3 cellular contexts compared by ENCODE assay signal in the genomic region with DNA sequence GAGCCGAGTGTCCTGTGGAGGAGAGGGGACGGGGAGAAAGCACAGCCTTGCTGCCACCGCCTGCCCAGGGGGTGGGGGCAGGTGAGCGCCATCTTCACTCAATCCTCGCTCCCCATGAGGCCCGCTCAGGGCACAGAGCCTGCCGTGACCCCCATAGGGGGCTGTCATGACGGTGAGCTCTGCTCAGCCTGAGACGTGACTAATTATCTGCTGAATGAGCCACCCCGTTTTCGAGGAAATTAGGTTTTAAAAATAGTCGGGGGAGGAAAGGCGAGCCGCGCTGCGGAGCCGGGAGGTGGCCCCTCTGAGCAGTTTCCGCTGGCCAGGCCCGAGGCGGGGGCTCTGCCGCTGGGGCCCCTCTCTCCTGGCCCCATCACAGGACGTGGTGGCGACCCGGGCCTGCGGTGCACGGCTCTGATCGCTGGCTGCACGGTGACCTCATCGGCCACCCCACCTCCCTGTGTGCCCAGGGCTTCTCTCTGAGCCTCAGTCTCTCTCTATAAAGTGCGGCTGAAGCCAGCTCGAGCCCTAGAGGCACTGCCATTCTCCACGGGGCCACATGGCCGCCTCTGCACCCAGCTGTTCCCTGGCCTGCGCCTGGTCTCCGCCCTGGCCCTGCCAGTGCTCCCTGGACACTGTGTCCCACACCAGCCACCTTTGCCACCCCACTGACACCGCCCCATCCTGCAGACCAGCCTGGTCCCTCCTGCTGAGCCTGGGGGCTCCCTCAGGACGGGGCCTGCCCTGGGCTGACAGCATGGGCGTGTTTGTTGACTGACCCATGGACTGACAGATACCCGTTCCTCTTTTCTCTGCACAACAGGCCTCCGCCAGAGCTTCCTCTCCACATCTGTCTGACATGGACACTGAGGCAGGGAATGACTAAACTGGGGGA.
TF ChIP-seq lines count a peak whose summit lies in the region.

No MANE protein-coding gene starts in this region.

TF ChIP-seq in liver, 16 proteins besides CTCF, POLR2A, EP300 and RAD21:
- no peak for TF ChIP-seq NR2F2 (IDR thresholded peaks at IDR 0.05)
- no peak for TF ChIP-seq GABPA (IDR thresholded peaks at IDR 0.05 in 1 of 2, conservative IDR thresholded peaks at IDR 0.05 in 1 of 2)
- no peak for TF ChIP-seq EGR1 (IDR thresholded peaks at IDR 0.05; ENCODE audit: low read depth in 2 of 2)
- no peak for TF ChIP-seq SP1 (IDR thresholded peaks at IDR 0.05)
- TF ChIP-seq, protein P1, sequence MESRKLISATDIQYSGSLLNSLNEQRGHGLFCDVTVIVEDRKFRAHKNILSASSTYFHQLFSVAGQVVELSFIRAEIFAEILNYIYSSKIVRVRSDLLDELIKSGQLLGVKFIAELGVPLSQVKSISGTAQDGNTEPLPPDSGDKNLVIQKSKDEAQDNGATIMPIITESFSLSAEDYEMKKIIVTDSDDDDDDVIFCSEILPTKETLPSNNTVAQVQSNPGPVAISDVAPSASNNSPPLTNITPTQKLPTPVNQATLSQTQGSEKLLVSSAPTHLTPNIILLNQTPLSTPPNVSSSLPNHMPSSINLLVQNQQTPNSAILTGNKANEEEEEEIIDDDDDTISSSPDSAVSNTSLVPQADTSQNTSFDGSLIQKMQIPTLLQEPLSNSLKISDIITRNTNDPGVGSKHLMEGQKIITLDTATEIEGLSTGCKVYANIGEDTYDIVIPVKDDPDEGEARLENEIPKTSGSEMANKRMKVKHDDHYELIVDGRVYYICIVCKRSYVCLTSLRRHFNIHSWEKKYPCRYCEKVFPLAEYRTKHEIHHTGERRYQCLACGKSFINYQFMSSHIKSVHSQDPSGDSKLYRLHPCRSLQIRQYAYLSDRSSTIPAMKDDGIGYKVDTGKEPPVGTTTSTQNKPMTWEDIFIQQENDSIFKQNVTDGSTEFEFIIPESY (IDR thresholded peaks at IDR 0.05) = no peak
- TF ChIP-seq, protein P2, sequence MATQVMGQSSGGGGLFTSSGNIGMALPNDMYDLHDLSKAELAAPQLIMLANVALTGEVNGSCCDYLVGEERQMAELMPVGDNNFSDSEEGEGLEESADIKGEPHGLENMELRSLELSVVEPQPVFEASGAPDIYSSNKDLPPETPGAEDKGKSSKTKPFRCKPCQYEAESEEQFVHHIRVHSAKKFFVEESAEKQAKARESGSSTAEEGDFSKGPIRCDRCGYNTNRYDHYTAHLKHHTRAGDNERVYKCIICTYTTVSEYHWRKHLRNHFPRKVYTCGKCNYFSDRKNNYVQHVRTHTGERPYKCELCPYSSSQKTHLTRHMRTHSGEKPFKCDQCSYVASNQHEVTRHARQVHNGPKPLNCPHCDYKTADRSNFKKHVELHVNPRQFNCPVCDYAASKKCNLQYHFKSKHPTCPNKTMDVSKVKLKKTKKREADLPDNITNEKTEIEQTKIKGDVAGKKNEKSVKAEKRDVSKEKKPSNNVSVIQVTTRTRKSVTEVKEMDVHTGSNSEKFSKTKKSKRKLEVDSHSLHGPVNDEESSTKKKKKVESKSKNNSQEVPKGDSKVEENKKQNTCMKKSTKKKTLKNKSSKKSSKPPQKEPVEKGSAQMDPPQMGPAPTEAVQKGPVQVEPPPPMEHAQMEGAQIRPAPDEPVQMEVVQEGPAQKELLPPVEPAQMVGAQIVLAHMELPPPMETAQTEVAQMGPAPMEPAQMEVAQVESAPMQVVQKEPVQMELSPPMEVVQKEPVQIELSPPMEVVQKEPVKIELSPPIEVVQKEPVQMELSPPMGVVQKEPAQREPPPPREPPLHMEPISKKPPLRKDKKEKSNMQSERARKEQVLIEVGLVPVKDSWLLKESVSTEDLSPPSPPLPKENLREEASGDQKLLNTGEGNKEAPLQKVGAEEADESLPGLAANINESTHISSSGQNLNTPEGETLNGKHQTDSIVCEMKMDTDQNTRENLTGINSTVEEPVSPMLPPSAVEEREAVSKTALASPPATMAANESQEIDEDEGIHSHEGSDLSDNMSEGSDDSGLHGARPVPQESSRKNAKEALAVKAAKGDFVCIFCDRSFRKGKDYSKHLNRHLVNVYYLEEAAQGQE (IDR thresholded peaks at IDR 0.05) = no peak
- TF ChIP-seq RXRA (IDR thresholded peaks at IDR 0.05) = no peak
- no peak for TF ChIP-seq JUND (IDR thresholded peaks at IDR 0.05)
- no peak for TF ChIP-seq FOXA2 (IDR thresholded peaks at IDR 0.05)
- TF ChIP-seq HNF4A (conservative IDR thresholded peaks at IDR 0.05) = no peak
- TF ChIP-seq ATF3 (IDR thresholded peaks at IDR 0.05) = no peak
- no peak for TF ChIP-seq MAX (IDR thresholded peaks at IDR 0.05)
- TF ChIP-seq HNF4G (IDR thresholded peaks at IDR 0.05) = no peak
- no peak for TF ChIP-seq FOXA1 (IDR thresholded peaks at IDR 0.05)
- no peak for TF ChIP-seq TAF1 (conservative IDR thresholded peaks at IDR 0.05)
- TF ChIP-seq YY1 (IDR thresholded peaks at IDR 0.05) = no peak
TF ChIP-seq in liver: peak in this region for 0.

TF ChIP-seq in HepG2, 621 proteins besides CTCF, POLR2A, EP300 and RAD21:
- TF ChIP-seq ZNF225 (CRISPR knock-in tag; IDR thresholded peaks at IDR 0.05) = no peak
- no peak for TF ChIP-seq MAF1 (CRISPR knock-in tag; IDR thresholded peaks at IDR 0.05; ENCODE audit: borderline replicate concordance)
- no peak for TF ChIP-seq GPN1 (CRISPR knock-in tag; IDR thresholded peaks at IDR 0.05; ENCODE audit: borderline replicate concordance)
- TF ChIP-seq, protein P3, sequence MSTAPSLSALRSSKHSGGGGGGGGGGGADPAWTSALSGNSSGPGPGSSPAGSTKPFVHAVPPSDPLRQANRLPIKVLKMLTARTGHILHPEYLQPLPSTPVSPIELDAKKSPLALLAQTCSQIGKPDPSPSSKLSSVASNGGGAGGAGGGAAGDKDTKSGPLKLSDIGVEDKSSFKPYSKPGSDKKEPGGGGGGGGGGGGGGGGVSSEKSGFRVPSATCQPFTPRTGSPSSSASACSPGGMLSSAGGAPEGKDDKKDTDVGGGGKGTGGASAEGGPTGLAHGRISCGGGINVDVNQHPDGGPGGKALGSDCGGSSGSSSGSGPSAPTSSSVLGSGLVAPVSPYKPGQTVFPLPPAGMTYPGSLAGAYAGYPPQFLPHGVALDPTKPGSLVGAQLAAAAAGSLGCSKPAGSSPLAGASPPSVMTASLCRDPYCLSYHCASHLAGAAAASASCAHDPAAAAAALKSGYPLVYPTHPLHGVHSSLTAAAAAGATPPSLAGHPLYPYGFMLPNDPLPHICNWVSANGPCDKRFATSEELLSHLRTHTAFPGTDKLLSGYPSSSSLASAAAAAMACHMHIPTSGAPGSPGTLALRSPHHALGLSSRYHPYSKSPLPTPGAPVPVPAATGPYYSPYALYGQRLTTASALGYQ (CRISPR knock-in tag; IDR thresholded peaks at IDR 0.05) = no peak
- TF ChIP-seq, protein P4, sequence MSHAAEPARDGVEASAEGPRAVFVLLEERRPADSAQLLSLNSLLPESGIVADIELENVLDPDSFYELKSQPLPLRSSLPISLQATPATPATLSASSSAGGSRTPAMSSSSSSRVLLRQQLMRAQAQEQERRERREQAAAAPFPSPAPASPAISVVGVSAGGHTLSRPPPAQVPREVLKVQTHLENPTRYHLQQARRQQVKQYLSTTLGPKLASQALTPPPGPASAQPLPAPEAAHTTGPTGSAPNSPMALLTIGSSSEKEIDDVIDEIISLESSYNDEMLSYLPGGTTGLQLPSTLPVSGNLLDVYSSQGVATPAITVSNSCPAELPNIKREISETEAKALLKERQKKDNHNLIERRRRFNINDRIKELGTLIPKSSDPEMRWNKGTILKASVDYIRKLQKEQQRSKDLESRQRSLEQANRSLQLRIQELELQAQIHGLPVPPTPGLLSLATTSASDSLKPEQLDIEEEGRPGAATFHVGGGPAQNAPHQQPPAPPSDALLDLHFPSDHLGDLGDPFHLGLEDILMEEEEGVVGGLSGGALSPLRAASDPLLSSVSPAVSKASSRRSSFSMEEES (CRISPR knock-in tag; IDR thresholded peaks at IDR 0.05) = no peak
- no peak for TF ChIP-seq ERF (CRISPR knock-in tag; IDR thresholded peaks at IDR 0.05)
- TF ChIP-seq PRMT3 (CRISPR knock-in tag; IDR thresholded peaks at IDR 0.05; ENCODE audit: borderline replicate concordance, low read depth) = no peak
- TF ChIP-seq, protein P5, sequence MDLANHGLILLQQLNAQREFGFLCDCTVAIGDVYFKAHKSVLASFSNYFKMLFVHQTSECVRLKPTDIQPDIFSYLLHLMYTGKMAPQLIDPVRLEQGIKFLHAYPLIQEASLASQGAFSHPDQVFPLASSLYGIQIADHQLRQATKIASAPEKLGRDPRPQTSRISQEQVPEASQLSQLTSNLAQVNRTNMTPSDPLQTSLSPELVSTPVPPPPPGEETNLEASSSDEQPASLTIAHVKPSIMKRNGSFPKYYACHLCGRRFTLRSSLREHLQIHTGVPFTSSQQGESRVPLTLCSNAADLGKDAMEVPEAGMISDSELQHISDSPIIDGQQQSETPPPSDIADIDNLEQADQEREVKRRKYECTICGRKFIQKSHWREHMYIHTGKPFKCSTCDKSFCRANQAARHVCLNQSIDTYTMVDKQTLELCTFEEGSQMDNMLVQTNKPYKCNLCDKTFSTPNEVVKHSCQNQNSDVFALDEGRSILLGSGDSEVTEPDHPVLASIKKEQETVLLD (CRISPR knock-in tag; IDR thresholded peaks at IDR 0.05; ENCODE audit: low read depth) = no peak
- no peak for TF ChIP-seq ZNF337 (CRISPR knock-in tag; IDR thresholded peaks at IDR 0.05; ENCODE audit: borderline replicate concordance, low read depth)
- no peak for TF ChIP-seq GATA4 (IDR thresholded peaks at IDR 0.05; ENCODE audit: borderline replicate concordance, low read depth)
- no peak for TF ChIP-seq ZFP37 (CRISPR knock-in tag; IDR thresholded peaks at IDR 0.05; ENCODE audit: borderline replicate concordance)

TF ChIP-seq in neural cell, 6 proteins besides CTCF, POLR2A, EP300 and RAD21:
- TF ChIP-seq POLR2AphosphoS5 (IDR thresholded peaks at IDR 0.05) (no peak), TAF1 (IDR thresholded peaks at IDR 0.05; ENCODE audit: low read depth) (no peak), SMC3 (conservative IDR thresholded peaks at IDR 0.05; ENCODE audit: poor library complexity) (no peak), MXI1 (conservative IDR thresholded peaks at IDR 0.05; ENCODE audit: poor library complexity, severe bottlenecking) (no peak), EZH2 (IDR thresholded peaks at IDR 0.05; ENCODE audit: borderline replicate concordance, insufficient read depth, low read length, poor library complexity, severe bottlenecking) (no peak)
- TF ChIP-seq, protein P2 (IDR thresholded peaks at IDR 0.05; ENCODE audit: borderline replicate concordance) = no peak
